Comparison of ENCODE assay signal across 10 cellular contexts in the genomic region with DNA sequence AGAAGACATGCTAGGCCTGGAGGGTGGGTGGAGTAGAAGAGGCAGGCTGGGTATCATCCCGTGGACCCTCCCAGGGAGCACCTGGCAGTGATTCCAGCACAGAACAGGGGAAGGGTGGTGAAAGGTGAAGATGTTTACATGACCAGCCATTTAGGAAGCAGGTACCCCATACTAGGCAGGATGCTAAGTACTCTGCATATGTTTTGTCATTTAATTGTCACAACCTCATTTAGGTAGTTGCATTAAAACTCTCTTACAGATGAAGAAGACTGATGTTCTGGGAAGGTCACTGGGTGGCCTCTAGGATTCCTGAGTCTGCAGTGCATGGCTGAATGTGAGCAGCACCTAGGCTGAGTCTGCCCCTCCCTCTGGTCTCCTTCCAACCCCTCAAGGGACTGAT. TPM values are rescaled to one million over a fixed set of nuclear protein-coding genes. Genes with fewer than 3 reads are reported as not detected.
A peak's percentile ranks its signal among the peaks of the same experiment; 100 is the strongest.
DNase-seq lines count a peak whose midpoint lies in the region; ATAC-seq and TF ChIP-seq lines count a peak whose summit lies in the region.
"Had no signal": no experiment of that assay in that cellular context is flagged by ENCODE, and none has a peak within 500 bp of the region (broad histone marks: within the 10 kb centered on the region; RNA-seq: fewer than 3 reads in every experiment).

No MANE protein-coding gene starts in this region.

- dilution Hi-C loops in IMR-90 (cut with HindIII; ENCODE audit: low sequenced_read_pairs, unreplicated experiment), result no loop called here

- POLR2A ChIA-PET in IMR-90 (lab: Charles Lee; ENCODE audit: unreplicated experiment), result no interaction called here

- H3K9ac ChIP-seq in BLaER1, result peak overlapping the region; percentile 65
- no peak overlapping the region for H3K9ac ChIP-seq in IMR-90 (ENCODE audit: low read depth, low read length)

- no peak overlapping the region for H3K18ac ChIP-seq in IMR-90 (ENCODE audit: low read depth, low read length)

- H4K20me1 ChIP-seq in BLaER1 (peaks cover 100% of the 10 kb centered on the region), IMR-90 (ENCODE audit: insufficient read depth, low read length) (peaks cover 99% of the 10 kb centered on the region)

- CTCF ChIA-PET in IMR-90 (lab: Yijun Ruan, JAX), result no interaction called here

- H2AK5ac ChIP-seq in IMR-90 (ENCODE audit: low read depth, low read length), result no peak overlapping the region

- no peak overlapping the region for H2AFZ ChIP-seq in IMR-90 (replicated peaks; ENCODE audit: low read length, poor library complexity)

- no TSS peak for BruUV-seq in IMR-90 (replicated peaks; lab: Mats Ljungman, UMichigan)

- H2AK9ac ChIP-seq in IMR-90 (replicated peaks; ENCODE audit: low read depth, low read length, poor library complexity), result peak overlapping the region; percentile 38

- H3K23ac ChIP-seq in IMR-90 (ENCODE audit: low read depth, low read length), result peak overlapping the region; percentile 56; the same call in 1 of the 2 replicates

- no peaks in the 10 kb centered on the region for H3K27me3 Mint-ChIP-seq in natural killer cell (ENCODE audit: low read depth in 2 of 2)
- H3K27me3 Mint-ChIP-seq: progenitor cell of endocrine pancreas had no signal

- H3K56ac ChIP-seq in IMR-90 (ENCODE audit: extremely low read depth, insufficient read depth, low read length), result no peak overlapping the region

- no peaks in the 10 kb centered on the region for H3K9me3 Mint-ChIP-seq in natural killer cell

- DNase-seq in IMR-90 (no peak), choroid plexus epithelial cell (ENCODE audit: low read depth) (peak; percentile 18), natural killer cell (no peak), GM13976 (ENCODE audit: low spot score) (no peak), right lobe of liver (no peak), NCI-H226 (no peak)
- no peak for DNase-seq in stimulated activated CD4-positive, alpha-beta T cell treated with anti-CD3 and anti-CD28 coated beads, Interleukin-15, amount 100 ng/mL, for 24 hours
- DNase-seq: NCI-H1048 had no signal

- TF ChIP-seq CTCF in IMR-90 (conservative IDR thresholded peaks at IDR 0.05; ENCODE audit: low read depth, low read length) (no peak), choroid plexus epithelial cell (conservative IDR thresholded peaks at IDR 0.05; ENCODE audit: low read depth, low read length) (no peak), natural killer cell (IDR thresholded peaks at IDR 0.05) (no peak), GM13976 (IDR thresholded peaks at IDR 0.05; ENCODE audit: borderline replicate concordance, control extremely low read depth, extremely low read depth, insufficient read depth, missing control alignments) (no peak), right lobe of liver (IDR thresholded peaks at IDR 0.05) (no peak)

- in situ Hi-C loops in IMR-90 (cut with MboI; ENCODE audit: low sequenced_read_pairs) (no loop called here), GM13976 (cut with MboI; ENCODE audit: low sequenced_read_pairs, unreplicated experiment) (no loop called here)

- ATAC-seq in IMR-90 (ENCODE audit: low read depth), result no peak
- no peak for ATAC-seq in natural killer cell
- ATAC-seq in right lobe of liver, result no peak

- H4K8ac ChIP-seq in IMR-90 (ENCODE audit: low read depth in 2 of 2, low read length in 2 of 2), result no peak overlapping the region

- H3K4me2 ChIP-seq in BLaER1 (peak overlapping the region; percentile 97), IMR-90 (ENCODE audit: low read depth, low read length) (no peak overlapping the region)

- H4K5ac ChIP-seq in IMR-90 (ENCODE audit: low read depth, low read length), result no peak overlapping the region

- H3K27ac ChIP-seq in BLaER1 (peak overlapping the region; percentile 89), IMR-90 (ENCODE audit: insufficient read depth, low read length) (no peak overlapping the region), right lobe of liver (no peak overlapping the region)

- H3K4me1 ChIP-seq in BLaER1, result peaks cover 100% of the 10 kb centered on the region
- H3K4me1 ChIP-seq in IMR-90 (ENCODE audit: control insufficient read depth, insufficient read depth, low read length), result peaks cover 44% of the 10 kb centered on the region
- H3K4me1 ChIP-seq in right lobe of liver, result peaks cover 0 to 8% (median 0%) of the 10 kb centered on the region in 4 donors

- H2BK5ac ChIP-seq in IMR-90 (ENCODE audit: low read depth, low read length, poor library complexity, severe bottlenecking), result no peak overlapping the region

- peaks cover 69% of the 10 kb centered on the region for H3K9me1 ChIP-seq in IMR-90 (ENCODE audit: insufficient read depth, low read length)

- no peaks in the 10 kb centered on the region for H3K36me3 Mint-ChIP-seq in natural killer cell

- peak overlapping the region; percentile 82 for H3K4me3 Mint-ChIP-seq in natural killer cell

- peaks cover 4 to 90% of the 10 kb centered on the region in 2 experiments; a peak in 2 of 4 replicates for H3K79me1 ChIP-seq in IMR-90 (ENCODE audit: low read depth in 1 of 2, low read length in 2 of 2)

- H3K9me3 ChIP-seq in BLaER1 (no peaks in the 10 kb centered on the region), IMR-90 (ENCODE audit: control insufficient read depth, insufficient read depth, low read length) (no peaks in the 10 kb centered on the region), right lobe of liver (no peaks in the 10 kb centered on the region)

- 0 out of 2 replicates have a peak overlapping the region, but pooled peaks have one; percentile 40 for H3K14ac ChIP-seq in IMR-90 (replicated peaks; ENCODE audit: low read depth, low read length)

- H3K4me1 Mint-ChIP-seq in natural killer cell, result peaks cover 100% of the 10 kb centered on the region in 2 donors

- no peak overlapping the region for H4K91ac ChIP-seq in IMR-90 (ENCODE audit: insufficient read depth, low read depth, low read length)

- no peak overlapping the region for H2BK15ac ChIP-seq in IMR-90 (ENCODE audit: low read depth, low read length)

- TF ChIP-seq POLR2A in IMR-90 (IDR thresholded peaks at IDR 0.05; ENCODE audit: low read depth, low read length) (no peak), right lobe of liver (IDR thresholded peaks at IDR 0.05) (no peak)

- H3K36me3 ChIP-seq in BLaER1 (peaks cover 45% of the 10 kb centered on the region), IMR-90 (ENCODE audit: control insufficient read depth, insufficient read depth, low read length) (no peaks in the 10 kb centered on the region; the same call in 1 of the 2 replicates), right lobe of liver (no peaks in the 10 kb centered on the region)

- H3K27ac Mint-ChIP-seq in natural killer cell, result peak overlapping the region; percentile 98 to 100
- H3K27ac Mint-ChIP-seq: progenitor cell of endocrine pancreas had no signal

- H2BK120ac ChIP-seq in IMR-90 (ENCODE audit: low read depth, low read length), result no peak overlapping the region

- no peak overlapping the region for H3K4ac ChIP-seq in IMR-90 (ENCODE audit: low read depth, low read length)

- H3K27me3 ChIP-seq in BLaER1 (no peaks in the 10 kb centered on the region), IMR-90 (ENCODE audit: control insufficient read depth, insufficient read depth, low read length) (no peaks in the 10 kb centered on the region), right lobe of liver (no peaks in the 10 kb centered on the region)

- no peak overlapping the region for H2BK20ac ChIP-seq in IMR-90 (ENCODE audit: low read depth, low read length)

- TF ChIP-seq RAD21 in IMR-90 (IDR thresholded peaks at IDR 0.05; ENCODE audit: low read length), result no peak

- intact Hi-C loops in IMR-90 (cut with micrococcal nuclease) (no loop called here), natural killer cell (cut with micrococcal nuclease) (loop anchor here (2.0 to 10.0 kb wide), 3 partner anchors 14 to 408 kb away; a partner anchor contains a TSS), right lobe of liver (cut with DNase I) (no loop called here)

- WGBS in IMR-90 (ENCODE audit: extremely low coverage in 2 of 2, insufficient read length in 1 of 2), 2 experiments, result 67% methylated on average over 1 of the region's 1 CpG; no CpG with 5 or more reads in 1 of the 2 experiments
- 89% methylated on average over 1 of the region's 1 CpG for WGBS in right lobe of liver (ENCODE audit: insufficient coverage, low coverage, low lambda C conversion rate, missing lambda C conversion rate)

- H3K4me3 ChIP-seq in BLaER1 (no peak overlapping the region), IMR-90 (ENCODE audit: insufficient read depth, low read depth, low read length) (no peak overlapping the region), choroid plexus epithelial cell (ENCODE audit: low read depth, low read length) (no peak overlapping the region), right lobe of liver (no peak overlapping the region)

TF ChIP-seq in IMR-90, 13 proteins besides CTCF, POLR2A, EP300 and RAD21 (continues in another document):
- TF ChIP-seq MAZ (IDR thresholded peaks at IDR 0.05; ENCODE audit: borderline replicate concordance, low read depth, low read length) (no peak), MAFK (IDR thresholded peaks at IDR 0.05; ENCODE audit: low read depth, low read length) (no peak)

RNA-seq across cellular contexts. Expression of a gene that starts 15.2 kb away (rescaled TPM):
- total RNA-seq in IMR-90 (2012; rRNA removed) (7.2 and 7.5 TPM in 2 replicates), natural killer cell (100 to 1,000 TPM; 172 to 225 (median 176) TPM), right lobe of liver (1 to 10 TPM; 2.9 to 9.7 (median 7.7) TPM)
- polyA plus RNA-seq in IMR-90 (2012; rRNA removed), result 31.9 and 38.1 TPM in 2 replicates
- polyA plus RNA-seq in IMR-90 (2012; cell fraction: cytosol; rRNA removed), result 24.7 and 46.9 TPM in 2 replicates
- 64.8 and 65.2 TPM in 2 replicates for polyA plus RNA-seq in IMR-90 (2012; cell fraction: nucleus; rRNA removed; ENCODE audit: low replicate concordance)

RNA-seq across cellular contexts. Expression of a gene that starts 30.5 kb away (rescaled TPM):
- total RNA-seq in IMR-90 (2012; rRNA removed) (0.36 and 0.83 TPM in 2 replicates), natural killer cell (under 1 TPM; 0.07 to 0.15 (median 0.11) TPM), right lobe of liver (1 to 10 TPM in 1 of 6 experiments, under 1 TPM in 3, not detected in 2; 0.10 to 2.9 (median 0.15) TPM)
- polyA plus RNA-seq in IMR-90 (2012; rRNA removed), result 0.57 and 0.72 TPM in 2 replicates
- 0.03 and 0.09 TPM in 2 replicates for polyA plus RNA-seq in IMR-90 (2012; cell fraction: cytosol; rRNA removed)
- polyA plus RNA-seq in IMR-90 (2012; cell fraction: nucleus; rRNA removed; ENCODE audit: low replicate concordance), result 0.14 and 1.3 TPM in 2 replicates

RNA-seq across cellular contexts. Expression of a gene that starts 54.1 kb away (rescaled TPM):
- 1.9 and 2.3 TPM in 2 replicates for total RNA-seq in IMR-90 (2012; rRNA removed)
- 1.1 and 1.4 TPM in 2 replicates for polyA plus RNA-seq in IMR-90 (2012; rRNA removed)
- polyA plus RNA-seq in IMR-90 (2012; cell fraction: cytosol; rRNA removed), result 1.0 and 3.0 TPM in 2 replicates
- 1.2 and 2.8 TPM in 2 replicates for polyA plus RNA-seq in IMR-90 (2012; cell fraction: nucleus; rRNA removed; ENCODE audit: low replicate concordance)
- 1 to 10 TPM in 1 of 3 donors, under 1 TPM in 2; 0.75 to 1.4 (median 0.84) TPM for total RNA-seq in natural killer cell
- 1 to 10 TPM; 1.4 to 5.3 (median 2.8) TPM for total RNA-seq in right lobe of liver

Comparison
In these comparisons a context has a peak if more than half of its experiments do, and no peak if none do; other contexts are left out.
1. RNA of a gene that starts 15.2 kb away (total RNA-seq): 172 to 225 TPM in natural killer cell; 2.9 to 9.7 TPM in right lobe of liver and 7.2 to 7.5 TPM in IMR-90; every median in the first group is over 10 times any median in the second.